8 cellular contexts compared by ENCODE assay signal in genomic region chr20:44211177-44212039, GRCh38. TPM values are rescaled to one million over a fixed set of nuclear protein-coding genes. Genes with fewer than 3 reads are reported as not detected.
A peak's percentile ranks its signal among the peaks of the same experiment; 100 is the strongest.
DNase-seq lines count a peak whose midpoint lies in the region; ATAC-seq and TF ChIP-seq lines count a peak whose summit lies in the region.

No MANE protein-coding gene starts in this region.

- H3K27me3 ChIP-seq in duodenal mucosa (ENCODE audit: control insufficient read depth in 1 of 2, insufficient read depth in 2 of 2, low read length in 2 of 2) (no peaks in the 10 kb centered on the region), muscle layer of colon (ENCODE audit: control insufficient read depth in 1 of 2, insufficient read depth in 2 of 2, low read length in 2 of 2) (no peaks in the 10 kb centered on the region)

- DNase-seq in CD14-positive monocyte (ENCODE audit: low spot score) (no peak), RPMI7951 (ENCODE audit: low read depth) (peak; percentile 67), foreskin melanocyte (no peak)
- no peak for DNase-seq in central memory CD4-positive, alpha-beta T cell
- DNase-seq in activated CD4-positive, CD25-positive, alpha-beta regulatory T cell treated with anti-CD3 and anti-CD28 coated beads, Interleukin-2, amount 50 U/mL, for 72 hours: no peak

- no peaks in the 10 kb centered on the region for H3K9me3 ChIP-seq in duodenal mucosa (ENCODE audit: control insufficient read depth in 1 of 2, low read length in 2 of 2)
- H3K9me3 ChIP-seq in muscle layer of colon (ENCODE audit: low read length): no peaks in the 10 kb centered on the region

- peaks cover 51% of the 10 kb centered on the region for H3K4me1 Mint-ChIP-seq in CD14-positive monocyte

- peaks cover 6% of the 10 kb centered on the region in 2 donors for H3K36me3 Mint-ChIP-seq in CD14-positive monocyte

- H3K9me3 Mint-ChIP-seq in CD14-positive monocyte: peaks cover 0 to 2% (median 0%) of the 10 kb centered on the region in 7 donors

- H3K4me3 Mint-ChIP-seq in CD14-positive monocyte: peak overlapping the region; percentile 95 to 100

- peak overlapping the region; percentile 90 to 92 for H3K9ac ChIP-seq in duodenal mucosa (ENCODE audit: low read depth in 1 of 2, low read length in 2 of 2)
- H3K9ac ChIP-seq in muscle layer of colon (ENCODE audit: low read length): peak overlapping the region; percentile 69

- H3K27me3 Mint-ChIP-seq in CD14-positive monocyte (ENCODE audit: low read depth in 3 of 3): peaks cover 0 to 2% (median 0%) of the 10 kb centered on the region in 3 donors

- H3K27ac Mint-ChIP-seq in CD14-positive monocyte: peak overlapping the region; percentile 96 to 99 (median 97)

- peaks cover 0 to 5% of the 10 kb centered on the region in 2 donors for H3K36me3 ChIP-seq in duodenal mucosa (ENCODE audit: control insufficient read depth in 1 of 2, insufficient read depth in 2 of 2, low read length in 2 of 2)
- no peaks in the 10 kb centered on the region for H3K36me3 ChIP-seq in muscle layer of colon (ENCODE audit: insufficient read depth, low read length)

- no peak for TF ChIP-seq CTCF in CD14-positive monocyte (IDR thresholded peaks at IDR 0.05)

- peak; percentile 14 for ATAC-seq in GM19455 (IDR thresholded peaks at IDR 0.05; ENCODE audit: unreplicated experiment)

- peak overlapping the region; percentile 84 to 89 for H3K4me3 ChIP-seq in duodenal mucosa (ENCODE audit: low read depth in 1 of 2, low read length in 2 of 2)
- H3K4me3 ChIP-seq in muscle layer of colon (ENCODE audit: low read depth in 1 of 2, low read length in 2 of 2): peak overlapping the region; percentile 59 to 84

- peak overlapping the region; percentile 88 for H3K27ac ChIP-seq in duodenal mucosa (ENCODE audit: low read depth, low read length)
- peak overlapping the region; percentile 91 for H3K27ac ChIP-seq in muscle layer of colon (ENCODE audit: low read depth, low read length)

- peaks cover 30 to 38% of the 10 kb centered on the region in 2 donors for H3K4me1 ChIP-seq in duodenal mucosa (ENCODE audit: control insufficient read depth in 1 of 2, insufficient read depth in 2 of 2, low read length in 2 of 2)
- H3K4me1 ChIP-seq in muscle layer of colon (ENCODE audit: insufficient read depth, low read length): peaks cover 34% of the 10 kb centered on the region

- intact Hi-C loops in CD14-positive monocyte (cut with micrococcal nuclease): loop anchor here (2.0 to 10.0 kb wide), 5 partner anchors 99 to 754 kb away; partner anchors contain the start of genes SRSF6 (in 2 of the 2), FITM2 (in 1 of the 2) and IFT52 (in 1 of the 2)

RNA-seq across cellular contexts. Expression of gene OSER1, which starts 0.8 kb away (rescaled TPM):
- polyA plus RNA-seq in CD14-positive monocyte: 10 to 100 TPM; 42.3 to 45.1 TPM
- total RNA-seq in RPMI7951 (2014; rRNA removed; shearing (Covaris generic)): 81.6 and 89.0 TPM in 2 replicates

RNA-seq across cellular contexts. Expression of gene JPH2, which starts 24.4 kb away (rescaled TPM):
- not detected for polyA plus RNA-seq in CD14-positive monocyte
- total RNA-seq in RPMI7951 (2014; rRNA removed; shearing (Covaris generic)): 16.0 and 24.2 TPM in 2 replicates

RNA-seq across cellular contexts. Expression of gene GDAP1L1, which starts 35.7 kb away (rescaled TPM):
- not detected for polyA plus RNA-seq in CD14-positive monocyte
- not detected in 2 replicates for total RNA-seq in RPMI7951 (2014; rRNA removed; shearing (Covaris generic))
